Comparison of ENCODE assay signal across 1 cellular context in the genomic region with DNA sequence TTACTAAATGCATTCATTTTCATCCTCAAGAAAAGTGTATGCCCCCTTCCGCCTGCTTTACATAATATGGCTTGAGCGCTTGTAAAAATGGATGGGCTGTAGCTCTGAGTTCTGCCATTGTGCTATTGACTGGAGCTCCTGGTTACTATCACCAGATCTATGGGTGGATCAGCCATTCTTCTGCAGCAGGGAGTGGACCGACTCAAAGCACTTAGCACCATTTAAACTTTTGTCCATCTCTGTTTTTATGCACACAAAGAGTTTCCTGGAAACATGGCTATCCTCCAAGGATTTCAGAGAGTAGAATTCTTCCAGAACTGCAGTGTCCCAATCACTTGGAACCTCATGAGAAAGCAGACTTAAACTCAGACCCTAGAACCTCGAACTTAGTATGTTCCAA.
TF ChIP-seq lines count a peak whose summit lies in the region.

No MANE protein-coding gene starts in this region.

TF ChIP-seq in K562, 482 proteins besides CTCF, POLR2A, EP300 and RAD21 (continues in another document):
- TF ChIP-seq TAF9B (IDR thresholded peaks at IDR 0.05; ENCODE audit: partially characterized antibody) (no peak), ARNT (IDR thresholded peaks at IDR 0.05) (no peak), JUND (IDR thresholded peaks at IDR 0.05; ENCODE audit: borderline replicate concordance, low read depth, low read length) (no peak), JUND (tag; IDR thresholded peaks at IDR 0.05; ENCODE audit: borderline replicate concordance, low read depth, low read length) (no peak), E2F3 (CRISPR knock-in tag; IDR thresholded peaks at IDR 0.05) (no peak), KAT2B (IDR thresholded peaks at IDR 0.05; ENCODE audit: low read depth, low read length) (no peak), RFX1 (IDR thresholded peaks at IDR 0.05) (peak; percentile 69), XRCC4 (IDR thresholded peaks at IDR 0.05; ENCODE audit: extremely low read depth, insufficient read depth, insufficient read length) (no peak), HEY1 (CRISPR knock-in tag; IDR thresholded peaks at IDR 0.05; ENCODE audit: borderline replicate concordance) (no peak), GATA2 (CRISPR knock-in tag; IDR thresholded peaks at IDR 0.05) (peak; percentile 66; the same call in 1 of the 2 replicates), POLR3G (IDR thresholded peaks at IDR 0.05; ENCODE audit: extremely low read depth, insufficient read length, insufficient replicate concordance) (no peak), ZNF717 (CRISPR knock-in tag; IDR thresholded peaks at IDR 0.05) (no peak), SMARCC2 (IDR thresholded peaks at IDR 0.05; ENCODE audit: low read depth) (no peak), RUNX1 (IDR thresholded peaks at IDR 0.05; ENCODE audit: low read depth) (no peak), BHLHE40 (IDR thresholded peaks at IDR 0.05; ENCODE audit: low read length) (no peak), RHOXF2B (CRISPR knock-in tag; conservative IDR thresholded peaks at IDR 0.05) (no peak), NFE2L1 (tag; IDR thresholded peaks at IDR 0.05; ENCODE audit: borderline replicate concordance, low read depth) (no peak), CREBBP (IDR thresholded peaks at IDR 0.05; ENCODE audit: low read depth, low read length) (no peak), TEAD2 (tag; IDR thresholded peaks at IDR 0.05) (no peak), ZNF133 (CRISPR knock-in tag; IDR thresholded peaks at IDR 0.05) (no peak), GTF2F1 (IDR thresholded peaks at IDR 0.05; ENCODE audit: low read depth, low read length) (no peak), RBM17 (IDR thresholded peaks at IDR 0.05; ENCODE audit: borderline replicate concordance, low read depth, low read length) (no peak), POLR3A (IDR thresholded peaks at IDR 0.05; ENCODE audit: borderline replicate concordance, extremely low read depth, insufficient read depth, insufficient read length) (no peak), YY1 (IDR thresholded peaks at IDR 0.05; ENCODE audit: borderline replicate concordance in 1 of 3, control insufficient read depth in 1 of 3, extremely low read depth in 1 of 3, insufficient read depth in 3 of 3, insufficient read length in 1 of 3, insufficient replicate concordance in 2 of 3, low read depth in 1 of 3, low read length in 2 of 3) (peak in 1 of 3 experiments; percentile 18), COPS2 (conservative IDR thresholded peaks at IDR 0.05) (no peak), NR4A1 (CRISPR knock-in tag; IDR thresholded peaks at IDR 0.05) (no peak), NR4A1 (tag; IDR thresholded peaks at IDR 0.05) (no peak), ZSCAN32 (CRISPR knock-in tag; IDR thresholded peaks at IDR 0.05) (no peak), WHSC1 (IDR thresholded peaks at IDR 0.05; ENCODE audit: low read length) (no peak), FOXJ2 (tag; IDR thresholded peaks at IDR 0.05) (peak; percentile 89)
- TF ChIP-seq, protein P1, sequence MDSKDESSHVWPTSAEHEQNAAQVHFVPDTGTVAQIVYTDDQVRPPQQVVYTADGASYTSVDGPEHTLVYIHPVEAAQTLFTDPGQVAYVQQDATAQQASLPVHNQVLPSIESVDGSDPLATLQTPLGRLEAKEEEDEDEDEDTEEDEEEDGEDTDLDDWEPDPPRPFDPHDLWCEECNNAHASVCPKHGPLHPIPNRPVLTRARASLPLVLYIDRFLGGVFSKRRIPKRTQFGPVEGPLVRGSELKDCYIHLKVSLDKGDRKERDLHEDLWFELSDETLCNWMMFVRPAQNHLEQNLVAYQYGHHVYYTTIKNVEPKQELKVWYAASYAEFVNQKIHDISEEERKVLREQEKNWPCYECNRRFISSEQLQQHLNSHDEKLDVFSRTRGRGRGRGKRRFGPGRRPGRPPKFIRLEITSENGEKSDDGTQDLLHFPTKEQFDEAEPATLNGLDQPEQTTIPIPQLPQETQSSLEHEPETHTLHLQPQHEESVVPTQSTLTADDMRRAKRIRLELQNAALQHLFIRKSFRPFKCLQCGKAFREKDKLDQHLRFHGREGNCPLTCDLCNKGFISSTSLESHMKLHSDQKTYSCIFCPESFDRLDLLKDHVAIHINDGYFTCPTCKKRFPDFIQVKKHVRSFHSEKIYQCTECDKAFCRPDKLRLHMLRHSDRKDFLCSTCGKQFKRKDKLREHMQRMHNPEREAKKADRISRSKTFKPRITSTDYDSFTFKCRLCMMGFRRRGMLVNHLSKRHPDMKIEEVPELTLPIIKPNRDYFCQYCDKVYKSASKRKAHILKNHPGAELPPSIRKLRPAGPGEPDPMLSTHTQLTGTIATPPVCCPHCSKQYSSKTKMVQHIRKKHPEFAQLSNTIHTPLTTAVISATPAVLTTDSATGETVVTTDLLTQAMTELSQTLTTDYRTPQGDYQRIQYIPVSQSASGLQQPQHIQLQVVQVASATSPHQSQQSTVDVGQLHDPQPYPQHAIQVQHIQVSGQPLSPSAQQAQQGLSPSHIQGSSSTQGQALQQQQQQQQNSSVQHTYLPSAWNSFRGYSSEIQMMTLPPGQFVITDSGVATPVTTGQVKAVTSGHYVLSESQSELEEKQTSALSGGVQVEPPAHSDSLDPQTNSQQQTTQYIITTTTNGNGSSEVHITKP (IDR thresholded peaks at IDR 0.05; ENCODE audit: partially characterized antibody), result peak; percentile 94
- TF ChIP-seq, protein P2, sequence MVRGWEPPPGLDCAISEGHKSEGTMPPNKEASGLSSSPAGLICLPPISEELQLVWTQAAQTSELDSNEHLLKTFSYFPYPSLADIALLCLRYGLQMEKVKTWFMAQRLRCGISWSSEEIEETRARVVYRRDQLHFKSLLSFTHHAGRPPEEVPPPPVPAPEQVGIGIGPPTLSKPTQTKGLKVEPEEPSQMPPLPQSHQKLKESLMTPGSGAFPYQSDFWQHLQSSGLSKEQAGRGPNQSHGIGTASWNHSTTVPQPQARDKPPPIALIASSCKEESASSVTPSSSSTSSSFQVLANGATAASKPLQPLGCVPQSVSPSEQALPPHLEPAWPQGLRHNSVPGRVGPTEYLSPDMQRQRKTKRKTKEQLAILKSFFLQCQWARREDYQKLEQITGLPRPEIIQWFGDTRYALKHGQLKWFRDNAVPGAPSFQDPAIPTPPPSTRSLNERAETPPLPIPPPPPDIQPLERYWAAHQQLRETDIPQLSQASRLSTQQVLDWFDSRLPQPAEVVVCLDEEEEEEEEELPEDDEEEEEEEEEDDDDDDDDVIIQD (CRISPR knock-in tag; IDR thresholded peaks at IDR 0.05), result no peak
- TF ChIP-seq, protein P3, sequence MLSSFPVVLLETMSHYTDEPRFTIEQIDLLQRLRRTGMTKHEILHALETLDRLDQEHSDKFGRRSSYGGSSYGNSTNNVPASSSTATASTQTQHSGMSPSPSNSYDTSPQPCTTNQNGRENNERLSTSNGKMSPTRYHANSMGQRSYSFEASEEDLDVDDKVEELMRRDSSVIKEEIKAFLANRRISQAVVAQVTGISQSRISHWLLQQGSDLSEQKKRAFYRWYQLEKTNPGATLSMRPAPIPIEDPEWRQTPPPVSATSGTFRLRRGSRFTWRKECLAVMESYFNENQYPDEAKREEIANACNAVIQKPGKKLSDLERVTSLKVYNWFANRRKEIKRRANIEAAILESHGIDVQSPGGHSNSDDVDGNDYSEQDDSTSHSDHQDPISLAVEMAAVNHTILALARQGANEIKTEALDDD (IDR thresholded peaks at IDR 0.05), result no peak
- TF ChIP-seq, protein P4, sequence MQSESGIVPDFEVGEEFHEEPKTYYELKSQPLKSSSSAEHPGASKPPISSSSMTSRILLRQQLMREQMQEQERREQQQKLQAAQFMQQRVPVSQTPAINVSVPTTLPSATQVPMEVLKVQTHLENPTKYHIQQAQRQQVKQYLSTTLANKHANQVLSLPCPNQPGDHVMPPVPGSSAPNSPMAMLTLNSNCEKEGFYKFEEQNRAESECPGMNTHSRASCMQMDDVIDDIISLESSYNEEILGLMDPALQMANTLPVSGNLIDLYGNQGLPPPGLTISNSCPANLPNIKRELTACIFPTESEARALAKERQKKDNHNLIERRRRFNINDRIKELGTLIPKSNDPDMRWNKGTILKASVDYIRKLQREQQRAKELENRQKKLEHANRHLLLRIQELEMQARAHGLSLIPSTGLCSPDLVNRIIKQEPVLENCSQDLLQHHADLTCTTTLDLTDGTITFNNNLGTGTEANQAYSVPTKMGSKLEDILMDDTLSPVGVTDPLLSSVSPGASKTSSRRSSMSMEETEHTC (IDR thresholded peaks at IDR 0.05), result no peak
- TF ChIP-seq, protein P5, sequence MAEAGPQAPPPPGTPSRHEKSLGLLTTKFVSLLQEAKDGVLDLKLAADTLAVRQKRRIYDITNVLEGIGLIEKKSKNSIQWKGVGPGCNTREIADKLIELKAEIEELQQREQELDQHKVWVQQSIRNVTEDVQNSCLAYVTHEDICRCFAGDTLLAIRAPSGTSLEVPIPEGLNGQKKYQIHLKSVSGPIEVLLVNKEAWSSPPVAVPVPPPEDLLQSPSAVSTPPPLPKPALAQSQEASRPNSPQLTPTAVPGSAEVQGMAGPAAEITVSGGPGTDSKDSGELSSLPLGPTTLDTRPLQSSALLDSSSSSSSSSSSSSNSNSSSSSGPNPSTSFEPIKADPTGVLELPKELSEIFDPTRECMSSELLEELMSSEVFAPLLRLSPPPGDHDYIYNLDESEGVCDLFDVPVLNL (CRISPR knock-in tag; IDR thresholded peaks at IDR 0.05; ENCODE audit: low read depth), result no peak
- TF ChIP-seq, protein P6, sequence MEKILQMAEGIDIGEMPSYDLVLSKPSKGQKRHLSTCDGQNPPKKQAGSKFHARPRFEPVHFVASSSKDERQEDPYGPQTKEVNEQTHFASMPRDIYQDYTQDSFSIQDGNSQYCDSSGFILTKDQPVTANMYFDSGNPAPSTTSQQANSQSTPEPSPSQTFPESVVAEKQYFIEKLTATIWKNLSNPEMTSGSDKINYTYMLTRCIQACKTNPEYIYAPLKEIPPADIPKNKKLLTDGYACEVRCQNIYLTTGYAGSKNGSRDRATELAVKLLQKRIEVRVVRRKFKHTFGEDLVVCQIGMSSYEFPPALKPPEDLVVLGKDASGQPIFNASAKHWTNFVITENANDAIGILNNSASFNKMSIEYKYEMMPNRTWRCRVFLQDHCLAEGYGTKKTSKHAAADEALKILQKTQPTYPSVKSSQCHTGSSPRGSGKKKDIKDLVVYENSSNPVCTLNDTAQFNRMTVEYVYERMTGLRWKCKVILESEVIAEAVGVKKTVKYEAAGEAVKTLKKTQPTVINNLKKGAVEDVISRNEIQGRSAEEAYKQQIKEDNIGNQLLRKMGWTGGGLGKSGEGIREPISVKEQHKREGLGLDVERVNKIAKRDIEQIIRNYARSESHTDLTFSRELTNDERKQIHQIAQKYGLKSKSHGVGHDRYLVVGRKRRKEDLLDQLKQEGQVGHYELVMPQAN (IDR thresholded peaks at IDR 0.05; ENCODE audit: borderline replicate concordance), result no peak
- TF ChIP-seq, protein P7, sequence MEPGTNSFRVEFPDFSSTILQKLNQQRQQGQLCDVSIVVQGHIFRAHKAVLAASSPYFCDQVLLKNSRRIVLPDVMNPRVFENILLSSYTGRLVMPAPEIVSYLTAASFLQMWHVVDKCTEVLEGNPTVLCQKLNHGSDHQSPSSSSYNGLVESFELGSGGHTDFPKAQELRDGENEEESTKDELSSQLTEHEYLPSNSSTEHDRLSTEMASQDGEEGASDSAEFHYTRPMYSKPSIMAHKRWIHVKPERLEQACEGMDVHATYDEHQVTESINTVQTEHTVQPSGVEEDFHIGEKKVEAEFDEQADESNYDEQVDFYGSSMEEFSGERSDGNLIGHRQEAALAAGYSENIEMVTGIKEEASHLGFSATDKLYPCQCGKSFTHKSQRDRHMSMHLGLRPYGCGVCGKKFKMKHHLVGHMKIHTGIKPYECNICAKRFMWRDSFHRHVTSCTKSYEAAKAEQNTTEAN (CRISPR knock-in tag; IDR thresholded peaks at IDR 0.05), result no peak
- TF ChIP-seq, protein P8, sequence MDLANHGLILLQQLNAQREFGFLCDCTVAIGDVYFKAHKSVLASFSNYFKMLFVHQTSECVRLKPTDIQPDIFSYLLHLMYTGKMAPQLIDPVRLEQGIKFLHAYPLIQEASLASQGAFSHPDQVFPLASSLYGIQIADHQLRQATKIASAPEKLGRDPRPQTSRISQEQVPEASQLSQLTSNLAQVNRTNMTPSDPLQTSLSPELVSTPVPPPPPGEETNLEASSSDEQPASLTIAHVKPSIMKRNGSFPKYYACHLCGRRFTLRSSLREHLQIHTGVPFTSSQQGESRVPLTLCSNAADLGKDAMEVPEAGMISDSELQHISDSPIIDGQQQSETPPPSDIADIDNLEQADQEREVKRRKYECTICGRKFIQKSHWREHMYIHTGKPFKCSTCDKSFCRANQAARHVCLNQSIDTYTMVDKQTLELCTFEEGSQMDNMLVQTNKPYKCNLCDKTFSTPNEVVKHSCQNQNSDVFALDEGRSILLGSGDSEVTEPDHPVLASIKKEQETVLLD (IDR thresholded peaks at IDR 0.05), result no peak
